ENCODE assay signal across 26 cellular contexts in the genomic region with DNA sequence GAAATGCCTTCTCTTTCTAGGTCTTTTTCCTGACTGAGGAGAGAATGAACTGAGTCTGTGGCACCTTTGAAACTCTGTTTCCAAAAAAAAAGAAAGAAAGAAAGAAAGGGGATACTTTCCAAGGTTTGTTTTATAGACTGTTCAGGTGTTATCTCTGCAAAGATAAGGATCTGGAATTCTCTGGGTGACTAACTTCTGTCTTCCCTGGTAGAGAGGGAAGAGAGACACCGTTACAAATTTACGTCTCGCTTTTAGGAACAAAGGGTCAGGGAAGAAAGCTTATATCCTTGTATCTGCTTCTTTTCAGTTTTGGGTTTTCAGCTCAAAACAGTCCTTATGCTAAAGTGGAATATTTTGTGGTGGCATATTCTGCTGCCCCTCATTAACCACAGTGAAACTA.
"Had no signal": no experiment of that assay in that cellular context is flagged by ENCODE, and none has a peak within 500 bp of the region (broad histone marks: within the 10 kb centered on the region; RNA-seq: fewer than 3 reads in every experiment).

No MANE protein-coding gene starts in this region.

- ATAC-seq: activated CD8-positive, alpha-beta memory T cell treated with anti-CD3 and anti-CD28 coated beads, Interleukin-2, amount 10 ng/mL, durations not matched to agents 7 days and 5 days; activated naive CD4-positive, alpha-beta T cell treated with anti-CD3 and anti-CD28 coated beads, Interleukin-2, amount 50 U/mL, for 72 hours; activated naive CD8-positive, alpha-beta T cell treated with anti-CD3 and anti-CD28 coated beads, Interleukin-2, amount 50 U/mL, for 24 hours; WTC11 had no signal

- H3K27me3 ChIP-seq: brain microvascular endothelial cell, MG63 had no signal

- H3K36me3 ChIP-seq: brain microvascular endothelial cell, MG63 had no signal

- H3K9ac ChIP-seq: SK-N-SH had no signal

- H3K27ac ChIP-seq: brain microvascular endothelial cell had no signal

- H3K4me3 ChIP-seq: MG63 had no signal

- H3K9me2 ChIP-seq: SK-N-SH had no signal

- H3K9me3 ChIP-seq: SK-N-SH had no signal

- H3K4me2 ChIP-seq: SK-N-SH had no signal

- DNase-seq: activated CD4-positive, alpha-beta T cell treated with anti-CD3 and anti-CD28 coated beads for 1 hour; activated CD4-positive, alpha-beta T cell treated with anti-CD3 and anti-CD28 coated beads, Interleukin-2, amount 10 ng/mL, durations not matched to agents 24 days and 14 days; activated CD4-positive, alpha-beta T cell treated with anti-CD3 and anti-CD28 coated beads, Interleukin-2, amount 50 U/mL, for 48 hours; activated CD8-positive, alpha-beta memory T cell treated with anti-CD3 and anti-CD28 coated beads, Interleukin-2, amount 10 ng/mL, durations not matched to agents 7 days and 5 days; activated effector memory CD4-positive, alpha-beta T cell treated with Interleukin-2 at 50 U/mL for 16 hours; activated naive CD4-positive, alpha-beta T cell; activated naive CD8-positive, alpha-beta T cell treated with anti-CD3 and anti-CD28 coated beads, Interleukin-2, amount 50 U/mL, for 24 hours; activated T-cell treated with anti-CD3 and anti-CD28 coated beads, Interleukin-2, amount 50 U/mL, for 24 hours; amniotic stem cell; brain microvascular endothelial cell; cerebellar nuclear complex; KG1; MG63; MV-4-11; NCI-H1105; NCI-H1436; NCI-H1694 treated with DMSO at 0.1 percent for 48 hours; NCI-H2029 treated with DMSO at 0.1 percent for 48 hours; NCI-H510A treated with DMSO at 0.1 percent for 48 hours; NCI-H69; NK-92 treated with Interleukin-12 subunit alpha and Interleukin-12 subunit beta, amount 100 ng/mL, for 24 hours; SIG-M5; SK-N-SH; T-helper 1 cell had no signal
